Comparison of ENCODE assay signal across 10 cellular contexts in genomic region chr15:33242669-33243191, GRCh38. TPM values are rescaled to one million over a fixed set of nuclear protein-coding genes. Genes with fewer than 3 reads are reported as not detected.
A peak's percentile ranks its signal among the peaks of the same experiment; 100 is the strongest.
DNase-seq lines count a peak whose midpoint lies in the region; ATAC-seq, FAIRE-seq and TF ChIP-seq lines count a peak whose summit lies in the region.
"Had no signal": no experiment of that assay in that cellular context is flagged by ENCODE, and none has a peak within 500 bp of the region (broad histone marks: within the 10 kb centered on the region; RNA-seq: fewer than 3 reads in every experiment).

No MANE protein-coding gene starts in this region.

- ATAC-seq in left ventricle myocardium superior (no peak), left colon (no peak)

- no peaks in the 10 kb centered on the region for H3K36me3 ChIP-seq in left ventricle myocardium inferior

- H3K4me1 ChIP-seq in left ventricle myocardium inferior: no peaks in the 10 kb centered on the region

- H3K27ac ChIP-seq in left ventricle myocardium inferior (replicated peaks): no peak overlapping the region

- no peaks in the 10 kb centered on the region for H3K9me3 ChIP-seq in left ventricle myocardium inferior (replicated peaks)

- peak; percentile 75 for FAIRE-seq in urothelium cell line (lab: Jason Lieb, UNC)
- FAIRE-seq: GM12892 had no signal

- H3K4me3 ChIP-seq in left ventricle myocardium inferior (no peak overlapping the region), fibroblast of villous mesenchyme (ENCODE audit: low read depth, low read length) (no peak overlapping the region)

- TF ChIP-seq CTCF in left ventricle myocardium inferior (IDR thresholded peaks at IDR 0.05; ENCODE audit: borderline replicate concordance): peak; percentile 35
- TF ChIP-seq CTCF in fibroblast of villous mesenchyme (IDR thresholded peaks at IDR 0.05; ENCODE audit: insufficient read depth, low read depth, low read length): peak; percentile 31

- intact Hi-C loops in left ventricle myocardium inferior (cut with micrococcal nuclease): no loop called here
- intact Hi-C loops in left ventricle myocardium superior (cut with micrococcal nuclease): no loop called here
- intact Hi-C loops in left colon (cut with DNase I, micrococcal nuclease): no loop called here

- peaks cover 14% of the 10 kb centered on the region for H3K27me3 ChIP-seq in left ventricle myocardium inferior (ENCODE audit: low read depth)

- DNase-seq in left ventricle myocardium inferior (no peak), left ventricle myocardium superior (no peak), RPMI7951 (ENCODE audit: low read depth) (peak; percentile 79), fibroblast of villous mesenchyme (ENCODE audit: low read depth) (no peak), urothelium cell line (ENCODE audit: low spot score) (peak; percentile 32), HuH-7.5 (ENCODE audit: low spot score) (no peak), left colon (no peak)
- no peak for DNase-seq in stimulated activated naive CD4-positive, alpha-beta T cell (lab: John Stamatoyannopoulos, UW)
- DNase-seq: NCI-H2227 treated with DMSO at 0.1 percent for 48 hours had no signal

RNA-seq across cellular contexts. Expression of gene FMN1, which starts 48.2 kb away (rescaled TPM):
- total RNA-seq in left ventricle myocardium inferior: 4.5 TPM
- 2.9 TPM for total RNA-seq in left ventricle myocardium superior
- 5.0 and 5.8 TPM in 2 replicates for total RNA-seq in RPMI7951 (2014; rRNA removed; shearing (Covaris generic))
- 4.5 and 8.6 TPM in 2 replicates for total RNA-seq in fibroblast of villous mesenchyme
- total RNA-seq in left colon: 10 to 100 TPM; 36.2 to 48.3 TPM

Comparison
In these comparisons a context has a peak if more than half of its experiments do, and no peak if none do; other contexts are left out.
1. DNase-seq: peak in RPMI7951 (single experiment) and urothelium cell line (single experiment); none in left ventricle myocardium inferior (single experiment), left ventricle myocardium superior (single experiment), fibroblast of villous mesenchyme (single experiment), stimulated activated naive CD4-positive, alpha-beta T cell (0 of 6), HuH-7.5 (single experiment) and left colon (0 of 2).